In genomic region chr14:67555518-67556090, GRCh38 we compare ENCODE assay signal across 26 cellular contexts. TPM values are rescaled to one million over a fixed set of nuclear protein-coding genes. Genes with fewer than 3 reads are reported as not detected.
DNase-seq lines count a peak whose midpoint lies in the region; ATAC-seq, FAIRE-seq and TF ChIP-seq lines count a peak whose summit lies in the region.
"Had no signal": no experiment of that assay in that cellular context is flagged by ENCODE, and none has a peak within 500 bp of the region (broad histone marks: within the 10 kb centered on the region; RNA-seq: fewer than 3 reads in every experiment).

No MANE protein-coding gene starts in this region.

- H3K4me2 ChIP-seq in astrocyte (ENCODE audit: low read length), result no peak overlapping the region
- H3K4me2 ChIP-seq: SK-N-SH had no signal

- H4K20me1 ChIP-seq in astrocyte (ENCODE audit: insufficient read depth, low read length), result no peaks in the 10 kb centered on the region

- no peaks in the 10 kb centered on the region for H3K9me3 ChIP-seq in astrocyte (ENCODE audit: insufficient read depth, low read depth, low read length)
- no peaks in the 10 kb centered on the region for H3K9me3 ChIP-seq in ovary
- no peaks in the 10 kb centered on the region for H3K9me3 ChIP-seq in CD4-positive, alpha-beta T cell (ENCODE audit: control insufficient read depth, low read length)
- H3K9me3 ChIP-seq: MG63, SK-N-SH had no signal

- no peak for TF ChIP-seq POLR2A in ovary (IDR thresholded peaks at IDR 0.05)

- TF ChIP-seq CTCF in astrocyte (IDR thresholded peaks at IDR 0.05; ENCODE audit: insufficient read depth, low read depth, low read length) (no peak), ovary (IDR thresholded peaks at IDR 0.05) (no peak)
- no peak for TF ChIP-seq CTCF in CD4-positive, alpha-beta T cell (IDR thresholded peaks at IDR 0.05)

- H3K9me3 Mint-ChIP-seq in astrocyte (ENCODE audit: unreplicated experiment), result peaks cover 3% of the 10 kb centered on the region
- H3K9me3 Mint-ChIP-seq in natural killer cell treated with Interleukin-12 subunit alpha and Interleukin-12 subunit beta and Interleukin-15 and Interleukin-18, amount 100 ng/mL, for 72 hours, result no peaks in the 10 kb centered on the region
- no peaks in the 10 kb centered on the region for H3K9me3 Mint-ChIP-seq in CD4-positive, alpha-beta T cell

- TF ChIP-seq EP300 in ovary (IDR thresholded peaks at IDR 0.05), result no peak

- H3K4me1 ChIP-seq in astrocyte (ENCODE audit: insufficient read depth, low read length), result no peaks in the 10 kb centered on the region
- no peaks in the 10 kb centered on the region for H3K4me1 ChIP-seq in ovary (ENCODE audit: insufficient read depth)

- 80 to 87% (median 83%) methylated on average over 11 of the region's 11 CpGs for WGBS in ovary, 3 donors

- intact Hi-C loops in cardiac septum (cut with DNase I), result no loop called here
- intact Hi-C loops in left ventricle myocardium superior (cut with micrococcal nuclease), result no loop called here
- intact Hi-C loops in ovary (cut with DNase I), result no loop called here
- intact Hi-C loops in CD4-positive, alpha-beta T cell (cut with DNase I, micrococcal nuclease), result no loop called here

- ATAC-seq in left ventricle myocardium superior (no peak), GM18511 (IDR thresholded peaks at IDR 0.05; ENCODE audit: unreplicated experiment) (no peak)
- no peak for ATAC-seq in natural killer cell treated with Interleukin-12 subunit alpha and Interleukin-12 subunit beta and Interleukin-15 and Interleukin-18, amount 100 ng/mL, for 72 hours
- ATAC-seq in CD4-positive, alpha-beta T cell (ENCODE audit: poor library complexity), result no peak
- ATAC-seq: HCT116, PC-3 had no signal

- POLR2A ChIA-PET in CD4-positive, alpha-beta T cell (lab: Charles Lee), result interaction anchor here (0.6 kb wide), 1 partner anchor 89 kb away, joined by 3 read pairs; no protein-coding TSS in a partner anchor

- peaks cover 6% of the 10 kb centered on the region for H3K4me1 Mint-ChIP-seq in astrocyte (ENCODE audit: low read depth, unreplicated experiment)
- no peaks in the 10 kb centered on the region for H3K4me1 Mint-ChIP-seq in natural killer cell treated with Interleukin-12 subunit alpha and Interleukin-12 subunit beta and Interleukin-15 and Interleukin-18, amount 100 ng/mL, for 72 hours (ENCODE audit: low read depth in 2 of 2)
- H3K4me1 Mint-ChIP-seq in CD4-positive, alpha-beta T cell (ENCODE audit: low read depth), result no peaks in the 10 kb centered on the region
- H3K4me1 Mint-ChIP-seq: B cell; CD4-positive, CD25-positive, alpha-beta regulatory T cell had no signal

- DNase-seq in cardiac septum (ENCODE audit: low spot score), result peak; percentile 61
- no peak for DNase-seq in left ventricle myocardium superior
- DNase-seq in astrocyte (ENCODE audit: low read depth), result no peak
- peak; percentile 47 for DNase-seq in natural killer cell treated with Interleukin-12 subunit alpha and Interleukin-12 subunit beta and Interleukin-15 and Interleukin-18, amount 100 ng/mL, for 72 hours (ENCODE audit: low spot score)
- no peak for DNase-seq in urothelium cell line (ENCODE audit: low spot score)
- DNase-seq in ovary, result no peak
- no peak for DNase-seq in CD4-positive, alpha-beta T cell
- DNase-seq: 8988T; CD4-positive, CD25-positive, alpha-beta regulatory T cell; DMS153; GM23248; Kasumi-1; MG63; NCI-H1048; NCI-H1436; NCI-H2029; NCI-H2171 treated with DMSO at 0.1 percent for 48 hours; NCI-H446; NCI-H774; PC-3; RPMI8226; SHP77 treated with DMSO at 0.1 percent for 48 hours; SK-N-SH had no signal

- H3K27ac ChIP-seq in astrocyte (ENCODE audit: low read depth, low read length), result no peak overlapping the region
- no peak overlapping the region for H3K27ac ChIP-seq in ovary
- no peak overlapping the region for H3K27ac ChIP-seq in CD4-positive, alpha-beta T cell (ENCODE audit: low read depth, low read length)
- H3K27ac ChIP-seq: GM23248 had no signal

- no peaks in the 10 kb centered on the region for H3K79me2 ChIP-seq in astrocyte (ENCODE audit: insufficient read depth, low read length)

- peaks cover 3% of the 10 kb centered on the region for H3K36me3 Mint-ChIP-seq in astrocyte (ENCODE audit: low read depth, unreplicated experiment)
- no peaks in the 10 kb centered on the region for H3K36me3 Mint-ChIP-seq in natural killer cell treated with Interleukin-12 subunit alpha and Interleukin-12 subunit beta and Interleukin-15 and Interleukin-18, amount 100 ng/mL, for 72 hours
- no peaks in the 10 kb centered on the region for H3K36me3 Mint-ChIP-seq in CD4-positive, alpha-beta T cell (ENCODE audit: low read depth)
- H3K36me3 Mint-ChIP-seq: CD4-positive, CD25-positive, alpha-beta regulatory T cell had no signal

- H2AFZ ChIP-seq in astrocyte (ENCODE audit: low read depth, low read length), result no peak overlapping the region
- H2AFZ ChIP-seq: GM23248 had no signal

- H3K36me3 ChIP-seq in astrocyte (ENCODE audit: insufficient read depth, low read length) (no peaks in the 10 kb centered on the region), ovary (no peaks in the 10 kb centered on the region)
- H3K36me3 ChIP-seq: MG63 had no signal

- no peak overlapping the region for H3K9ac ChIP-seq in astrocyte (ENCODE audit: low read length)
- H3K9ac ChIP-seq: GM23248, SK-N-SH had no signal

- no peaks in the 10 kb centered on the region for H3K27me3 Mint-ChIP-seq in astrocyte (ENCODE audit: low read depth, unreplicated experiment)
- peaks cover 11 to 13% of the 10 kb centered on the region in 2 donors for H3K27me3 Mint-ChIP-seq in natural killer cell treated with Interleukin-12 subunit alpha and Interleukin-12 subunit beta and Interleukin-15 and Interleukin-18, amount 100 ng/mL, for 72 hours
- H3K27me3 Mint-ChIP-seq in CD4-positive, alpha-beta T cell, result peaks cover 5% of the 10 kb centered on the region

- CTCF ChIA-PET in CD4-positive, alpha-beta T cell (lab: Charles Lee), result interaction anchor here (1.0 kb wide), 1 partner anchor 108 kb away, joined by 7 read pairs; no protein-coding TSS in a partner anchor

- H3K27me3 ChIP-seq in astrocyte (ENCODE audit: insufficient read depth, low read length), result no peaks in the 10 kb centered on the region
- H3K27me3 ChIP-seq in ovary, result no peaks in the 10 kb centered on the region
- H3K27me3 ChIP-seq in CD4-positive, alpha-beta T cell (ENCODE audit: control insufficient read depth, insufficient read depth, low read length), result no peaks in the 10 kb centered on the region
- H3K27me3 ChIP-seq: MG63 had no signal

- H3K27ac Mint-ChIP-seq in astrocyte (ENCODE audit: unreplicated experiment), result peak overlapping the region; percentile 12
- no peak overlapping the region for H3K27ac Mint-ChIP-seq in natural killer cell treated with Interleukin-12 subunit alpha and Interleukin-12 subunit beta and Interleukin-15 and Interleukin-18, amount 100 ng/mL, for 72 hours
- no peak overlapping the region for H3K27ac Mint-ChIP-seq in CD4-positive, alpha-beta T cell
- H3K27ac Mint-ChIP-seq: B cell; CD4-positive, CD25-positive, alpha-beta regulatory T cell had no signal

- H3K4me3 ChIP-seq in astrocyte (ENCODE audit: insufficient read depth, low read depth, low read length) (no peak overlapping the region), ovary (no peak overlapping the region)
- H3K4me3 ChIP-seq: GM23248, MG63 had no signal

- FAIRE-seq in astrocyte (lab: Jason Lieb, UNC) (no peak), urothelium cell line (lab: Jason Lieb, UNC) (peak; percentile 95)

- no peak overlapping the region for H3K4me3 Mint-ChIP-seq in astrocyte (ENCODE audit: unreplicated experiment)
- H3K4me3 Mint-ChIP-seq in natural killer cell treated with Interleukin-12 subunit alpha and Interleukin-12 subunit beta and Interleukin-15 and Interleukin-18, amount 100 ng/mL, for 72 hours, result no peak overlapping the region
- no peak overlapping the region for H3K4me3 Mint-ChIP-seq in CD4-positive, alpha-beta T cell
- H3K4me3 Mint-ChIP-seq: B cell; CD4-positive, CD25-positive, alpha-beta regulatory T cell had no signal

RNA-seq across cellular contexts. Expression of gene PLEKHH1, which starts 22.5 kb away (rescaled TPM):
- 2.6 TPM for total RNA-seq in cardiac septum
- total RNA-seq in left ventricle myocardium superior, result 5.5 TPM
- 2.3 and 3.3 TPM in 2 replicates for total RNA-seq in astrocyte
- total RNA-seq in natural killer cell treated with Interleukin-12 subunit alpha and Interleukin-12 subunit beta and Interleukin-15 and Interleukin-18, amount 100 ng/mL, for 72 hours, result 1 to 10 TPM; 1.2 to 1.9 TPM
- total RNA-seq in ovary, result 10 to 100 TPM in 1 of 7 donors, 1 to 10 TPM in 5, under 1 TPM in 1; 0.78 to 15.7 (median 3.9) TPM
- polyA plus RNA-seq in ovary, result 1 to 10 TPM; 2.0 to 6.8 TPM
- total RNA-seq in CD4-positive, alpha-beta T cell, result under 1 TPM; 0.16 to 0.53 TPM

RNA-seq across cellular contexts. Expression of gene PIGH, which starts 44.5 kb away (rescaled TPM):
- 10.6 TPM for total RNA-seq in cardiac septum
- total RNA-seq in left ventricle myocardium superior, result 11.2 TPM
- 11.3 and 13.5 TPM in 2 replicates for total RNA-seq in astrocyte
- total RNA-seq in natural killer cell treated with Interleukin-12 subunit alpha and Interleukin-12 subunit beta and Interleukin-15 and Interleukin-18, amount 100 ng/mL, for 72 hours, result 10 to 100 TPM; 30.1 to 37.4 TPM
- 10 to 100 TPM; 21.9 to 32.5 (median 30.2) TPM for total RNA-seq in ovary
- polyA plus RNA-seq in ovary, result 10 to 100 TPM; 24.4 to 35.2 TPM
- total RNA-seq in CD4-positive, alpha-beta T cell, result 10 to 100 TPM; 66.0 to 69.7 TPM

Comparison
In these comparisons a context has a peak if more than half of its experiments do, and no peak if none do; other contexts are left out.
1. DNase-seq: peak in cardiac septum (single experiment) and natural killer cell treated with Interleukin-12 subunit alpha and Interleukin-12 subunit beta and Interleukin-15 and Interleukin-18, amount 100 ng/mL, for 72 hours (single experiment); none in left ventricle myocardium superior (single experiment), astrocyte (single experiment), urothelium cell line (single experiment), ovary (0 of 5) and CD4-positive, alpha-beta T cell (0 of 10).